In the genomic region with DNA sequence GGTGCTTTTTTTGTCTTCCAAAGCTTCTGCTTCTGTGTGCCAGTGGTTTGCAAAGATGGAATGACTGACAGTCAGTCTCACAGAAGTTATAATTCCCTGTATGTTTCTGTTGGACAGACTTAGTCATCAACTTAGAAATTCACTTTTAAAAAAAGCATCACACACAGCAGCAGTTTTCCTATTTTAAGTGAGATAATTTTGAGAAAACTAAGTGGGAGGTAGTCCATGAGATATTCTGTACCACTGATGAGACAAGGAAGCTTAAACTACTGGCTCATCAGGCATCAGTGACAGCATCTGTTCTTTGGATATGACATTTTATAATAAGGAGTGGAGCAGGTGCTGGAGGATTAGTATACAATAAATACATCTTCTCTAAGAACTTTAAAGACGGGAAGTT, we compare ENCODE assay signal across 21 cellular contexts. TPM values are rescaled to one million over a fixed set of nuclear protein-coding genes. Genes with fewer than 3 reads are reported as not detected.
DNase-seq lines count a peak whose midpoint lies in the region; ATAC-seq and TF ChIP-seq lines count a peak whose summit lies in the region.
"Had no signal": no experiment of that assay in that cellular context is flagged by ENCODE, and none has a peak within 500 bp of the region (broad histone marks: within the 10 kb centered on the region; RNA-seq: fewer than 3 reads in every experiment).

No MANE protein-coding gene starts in this region.

- H3K27ac ChIP-seq in dorsolateral prefrontal cortex: peak overlapping the region in 55 of 59 donors; percentile 15 to 100 (median 83)
- H3K27ac ChIP-seq: A549, GM23248 had no signal

- no peak for DNase-seq in activated T-cell treated with anti-CD3 and anti-CD28 coated beads, Interleukin-2, amount 50 U/mL, for 72 hours
- DNase-seq in activated T-cell treated with anti-CD3 and anti-CD28 coated beads, Interleukin-2, amount 50 U/mL, for 48 hours: no peak
- DNase-seq in NCI-H82 treated with DMSO at 0.1 percent for 48 hours (lab: John Stamatoyannopoulos, UW; ENCODE audit: unreplicated experiment): peak; percentile 9
- DNase-seq in dorsolateral prefrontal cortex: no peak
- DNase-seq in SHP77 (lab: John Stamatoyannopoulos, UW): no peak
- no peak for DNase-seq in stimulated activated CD4-positive, alpha-beta T cell treated with anti-CD3 and anti-CD28 coated beads, Interleukin-4, amount 100 ng/mL, for 4 hours
- DNase-seq in sciatic nerve (ENCODE audit: low spot score): no peak
- DNase-seq: C1 segment of cervical spinal cord; DND-41; GDM1; GM23248; HCEC 1CT; IMR-90; Kasumi-1; MM.1S; NCI-H1092 treated with DMSO at 0.1 percent for 48 hours; NCI-H2081 treated with DMSO at 0.1 percent for 48 hours; NK-92 treated with Interleukin-12 subunit alpha and Interleukin-12 subunit beta, amount 100 ng/mL, for 24 hours; OCI-M1 had no signal

- H3K4me3 Mint-ChIP-seq in activated T-cell treated with anti-CD3 and anti-CD28 coated beads, Interleukin-2, amount 50 U/mL, for 72 hours: no peak overlapping the region
- no peak overlapping the region for H3K4me3 Mint-ChIP-seq in stimulated activated memory B cell treated with anti-CD40 and anti-IgM and Interleukin-4, amounts not matched to agents 10 μg/mL and 1 μg/mL and 100 μg/mL, for 72 hours

- H3K27me3 ChIP-seq in dorsolateral prefrontal cortex: no peaks in the 10 kb centered on the region

- H3K4me3 ChIP-seq in dorsolateral prefrontal cortex: no peak overlapping the region
- H3K4me3 ChIP-seq: A549, GM23248 had no signal

- no peak for TF ChIP-seq CTCF in dorsolateral prefrontal cortex (IDR thresholded peaks at IDR 0.05 in 54 of 56, conservative IDR thresholded peaks at IDR 0.05 in 2 of 56; ENCODE audit: low read depth in 1 of 56, partially characterized antibody in 56 of 56)

- peaks cover 16% of the 10 kb centered on the region for H3K4me1 Mint-ChIP-seq in activated T-cell treated with anti-CD3 and anti-CD28 coated beads, Interleukin-2, amount 50 U/mL, for 72 hours (ENCODE audit: low read depth)
- peaks cover 27% of the 10 kb centered on the region for H3K4me1 Mint-ChIP-seq in stimulated activated memory B cell treated with anti-CD40 and anti-IgM and Interleukin-4, amounts not matched to agents 10 μg/mL and 1 μg/mL and 100 μg/mL, for 72 hours

- peaks cover 9 to 36% of the 10 kb centered on the region in 2 donors for H3K36me3 Mint-ChIP-seq in activated T-cell treated with anti-CD3 and anti-CD28 coated beads, Interleukin-2, amount 50 U/mL, for 72 hours (ENCODE audit: insufficient read depth in 2 of 2)
- peaks cover 77% of the 10 kb centered on the region for H3K36me3 Mint-ChIP-seq in stimulated activated memory B cell treated with anti-CD40 and anti-IgM and Interleukin-4, amounts not matched to agents 10 μg/mL and 1 μg/mL and 100 μg/mL, for 72 hours

- no peak for ATAC-seq in activated T-cell treated with anti-CD3 and anti-CD28 coated beads, Interleukin-2, amount 50 U/mL, for 72 hours (replicated peaks in 1 of 2)
- ATAC-seq in stimulated activated memory B cell treated with anti-CD40 and anti-IgM and Interleukin-4, amounts not matched to agents 10 μg/mL and 1 μg/mL and 100 μg/mL, for 72 hours: no peak
- ATAC-seq in sciatic nerve: no peak
- ATAC-seq: A549 had no signal

- H3K27me3 Mint-ChIP-seq in activated T-cell treated with anti-CD3 and anti-CD28 coated beads, Interleukin-2, amount 50 U/mL, for 72 hours (ENCODE audit: low read depth): no peaks in the 10 kb centered on the region
- no peaks in the 10 kb centered on the region for H3K27me3 Mint-ChIP-seq in stimulated activated memory B cell treated with anti-CD40 and anti-IgM and Interleukin-4, amounts not matched to agents 10 μg/mL and 1 μg/mL and 100 μg/mL, for 72 hours

- intact Hi-C loops in dorsolateral prefrontal cortex (cut with DNase I) (no loop called here), sciatic nerve (cut with DNase I) (no loop called here)

- no peaks in the 10 kb centered on the region for H3K9me3 Mint-ChIP-seq in activated T-cell treated with anti-CD3 and anti-CD28 coated beads, Interleukin-2, amount 50 U/mL, for 72 hours
- no peaks in the 10 kb centered on the region for H3K9me3 Mint-ChIP-seq in stimulated activated memory B cell treated with anti-CD40 and anti-IgM and Interleukin-4, amounts not matched to agents 10 μg/mL and 1 μg/mL and 100 μg/mL, for 72 hours

- H3K27ac Mint-ChIP-seq in activated T-cell treated with anti-CD3 and anti-CD28 coated beads, Interleukin-2, amount 50 U/mL, for 72 hours: peak overlapping the region; percentile 94
- H3K27ac Mint-ChIP-seq in stimulated activated memory B cell treated with anti-CD40 and anti-IgM and Interleukin-4, amounts not matched to agents 10 μg/mL and 1 μg/mL and 100 μg/mL, for 72 hours: peak overlapping the region; percentile 44

RNA-seq across cellular contexts. Expression of gene CNP, which starts 20.0 kb away (rescaled TPM):
- 10 to 100 TPM; 51.4 to 53.8 TPM for total RNA-seq in activated T-cell treated with anti-CD3 and anti-CD28 coated beads, Interleukin-2, amount 50 U/mL, for 72 hours
- total RNA-seq in dorsolateral prefrontal cortex: 1,000 to 10,000 TPM in 25 of 120 experiments, 100 to 1,000 TPM in 95; 166 to 3,303 (median 637) TPM
- 393 TPM for total RNA-seq in sciatic nerve

RNA-seq across cellular contexts. Expression of gene DNAJC7, which starts 30.6 kb away (rescaled TPM):
- total RNA-seq in activated T-cell treated with anti-CD3 and anti-CD28 coated beads, Interleukin-2, amount 50 U/mL, for 72 hours: 100 to 1,000 TPM; 106 to 117 TPM
- total RNA-seq in dorsolateral prefrontal cortex (100 to 1,000 TPM in 114 of 120 experiments, 10 to 100 TPM in 6; 88.3 to 157 (median 125) TPM), sciatic nerve (95.0 TPM)

RNA-seq across cellular contexts. Expression of gene NKIRAS2, which starts 33.3 kb away (rescaled TPM):
- 10 to 100 TPM; 18.6 to 24.3 TPM for total RNA-seq in activated T-cell treated with anti-CD3 and anti-CD28 coated beads, Interleukin-2, amount 50 U/mL, for 72 hours
- total RNA-seq in dorsolateral prefrontal cortex (10 to 100 TPM in 106 of 120 experiments, 1 to 10 TPM in 14; 8.1 to 21.5 (median 12.5) TPM), sciatic nerve (18.9 TPM)

RNA-seq across cellular contexts. Expression of gene ODAD4, which starts 56.2 kb away (rescaled TPM):
- 1 to 10 TPM in 1 of 2 donors, under 1 TPM in 1; 0.72 to 1.6 TPM for total RNA-seq in activated T-cell treated with anti-CD3 and anti-CD28 coated beads, Interleukin-2, amount 50 U/mL, for 72 hours
- total RNA-seq in dorsolateral prefrontal cortex: 10 to 100 TPM in 1 of 120 experiments, 1 to 10 TPM in 119; 1.9 to 10.7 (median 5.1) TPM
- total RNA-seq in sciatic nerve: 2.9 TPM
